ENCODE assay signal across 8 cellular contexts in the genomic region with DNA sequence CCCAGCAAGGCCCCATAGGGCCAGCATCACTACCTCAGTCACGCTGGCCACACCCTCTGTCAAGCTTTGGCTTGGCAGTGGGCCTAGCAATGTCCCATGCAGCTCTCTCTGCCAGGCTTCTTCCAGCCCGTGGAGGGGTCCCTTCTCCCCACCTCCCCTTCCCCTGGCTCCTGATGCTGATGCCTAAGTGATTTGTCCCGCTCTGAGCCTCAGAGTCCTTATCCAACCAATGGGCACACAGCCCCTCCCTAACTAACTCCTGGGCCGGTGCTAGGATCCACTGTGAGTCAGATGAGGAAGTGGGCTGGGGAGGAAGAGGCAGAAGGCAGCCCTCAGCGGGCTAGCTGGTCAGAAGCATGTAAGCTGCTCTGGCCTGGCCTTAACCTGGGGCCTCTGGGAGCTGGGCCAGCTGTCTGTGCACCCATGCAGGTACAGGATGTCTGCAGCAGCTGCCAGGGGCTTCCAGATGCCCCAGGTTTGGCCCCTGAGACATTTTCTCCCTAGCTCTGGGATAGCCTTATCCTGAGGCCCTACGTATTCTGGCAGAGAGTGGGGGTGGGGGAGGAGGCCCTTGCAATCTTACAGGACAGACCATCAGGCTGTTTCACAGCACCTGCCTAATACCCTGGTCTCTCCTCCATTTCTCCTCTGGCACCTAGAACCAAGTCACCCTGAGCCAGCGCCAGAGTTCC. TPM values are rescaled to one million over a fixed set of nuclear protein-coding genes. Genes with fewer than 3 reads are reported as not detected.
A peak's percentile ranks its signal among the peaks of the same experiment; 100 is the strongest.
DNase-seq lines count a peak whose midpoint lies in the region; ATAC-seq and TF ChIP-seq lines count a peak whose summit lies in the region.

No MANE protein-coding gene starts in this region.

- TF ChIP-seq EP300 in transverse colon (IDR thresholded peaks at IDR 0.05; ENCODE audit: low read depth), result no peak

- POLR2A ChIA-PET in A673 (lab: Charles Lee; ENCODE audit: low non-redundant PET), result no interaction called here

- DNase-seq in A673 (ENCODE audit: low spot score) (no peak), GM13976 (ENCODE audit: low spot score) (peak; percentile 48), RKO (ENCODE audit: low spot score) (peak; percentile 87), medulla oblongata (ENCODE audit: extremely low spot score) (peak; percentile 77), transverse colon (peak; percentile 72)
- DNase-seq in activated CD4-positive, CD25-positive, alpha-beta regulatory T cell treated with anti-CD3 and anti-CD28 coated beads, Interleukin-2, amount 50 U/mL, for 72 hours, result no peak

- ATAC-seq in HG03066 (IDR thresholded peaks at IDR 0.05; ENCODE audit: low read depth, unreplicated experiment), result peak; percentile 64

- H3K36me3 ChIP-seq in A673 (ENCODE audit: insufficient read depth, low read length, poor library complexity, severe bottlenecking) (no peaks in the 10 kb centered on the region), duodenal mucosa (ENCODE audit: control insufficient read depth in 1 of 2, insufficient read depth in 2 of 2, low read length in 2 of 2) (peaks cover under 1 to 10% of the 10 kb centered on the region in 2 donors), transverse colon (no peaks in the 10 kb centered on the region)

- CTCF ChIA-PET in A673 (lab: Charles Lee), result no interaction called here

- H3K9me3 ChIP-seq in A673 (ENCODE audit: low read depth, low read length, poor library complexity, severe bottlenecking) (no peaks in the 10 kb centered on the region), duodenal mucosa (ENCODE audit: control insufficient read depth in 1 of 2, low read length in 2 of 2) (no peaks in the 10 kb centered on the region), transverse colon (no peaks in the 10 kb centered on the region)

- peak overlapping the region; percentile 58 for H3K4me3 ChIP-seq in A673 (ENCODE audit: low read depth, low read length, poor library complexity, severe bottlenecking)
- peak overlapping the region; percentile 67 to 73 for H3K4me3 ChIP-seq in duodenal mucosa (ENCODE audit: low read depth in 1 of 2, low read length in 2 of 2)
- peak overlapping the region in 3 of 4 donors; percentile 9 to 69 (median 67) for H3K4me3 ChIP-seq in transverse colon

- H3K4me1 ChIP-seq in A673 (ENCODE audit: insufficient read depth, low read length, poor library complexity, severe bottlenecking), result no peaks in the 10 kb centered on the region
- peaks cover 19 to 26% of the 10 kb centered on the region in 2 donors for H3K4me1 ChIP-seq in duodenal mucosa (ENCODE audit: control insufficient read depth in 1 of 2, insufficient read depth in 2 of 2, low read length in 2 of 2)
- peaks cover 16 to 38% (median 27%) of the 10 kb centered on the region in 4 donors for H3K4me1 ChIP-seq in transverse colon

- TF ChIP-seq CTCF in A673 (conservative IDR thresholded peaks at IDR 0.05; ENCODE audit: low read depth, low read length) (no peak), GM13976 (IDR thresholded peaks at IDR 0.05; ENCODE audit: borderline replicate concordance, control extremely low read depth, extremely low read depth, insufficient read depth, missing control alignments) (no peak), transverse colon (IDR thresholded peaks at IDR 0.05) (no peak)

- WGBS in transverse colon (ENCODE audit: low coverage in 1 of 2), 2 donors, result 20% methylated on average over 6 of the region's 7 CpGs; no CpG with 5 or more reads in 1 of the 2 donors

- H3K27me3 ChIP-seq in A673 (replicated peaks; ENCODE audit: insufficient read depth, low read depth, low read length, poor library complexity) (no peaks in the 10 kb centered on the region), duodenal mucosa (ENCODE audit: control insufficient read depth in 1 of 2, insufficient read depth in 2 of 2, low read length in 2 of 2) (no peaks in the 10 kb centered on the region), transverse colon (no peaks in the 10 kb centered on the region)

- intact Hi-C loops in A673 (cut with micrococcal nuclease; ENCODE audit: unreplicated experiment) (no loop called here), transverse colon (cut with DNase I; ENCODE audit: low total_unique reads) (loop anchor here (5.0 kb wide), 1 partner anchor 95 kb away; no protein-coding TSS in a partner anchor)

- in situ Hi-C loops in GM13976 (cut with MboI; ENCODE audit: low sequenced_read_pairs, unreplicated experiment), result no loop called here
- in situ Hi-C loops in transverse colon (cut with MboI; ENCODE audit: low pct_ligation_motif_present in 1 of 4, low pct_unique_long_range_greater_than_20kb in 1 of 4, low sequenced_read_pairs in 3 of 4), result loop anchor here in 2 of 4 donors (10.0 kb wide), 1 partner anchor 92 kb away; no protein-coding TSS in a partner anchor

- no peak overlapping the region for H3K27ac ChIP-seq in A673 (ENCODE audit: low read depth, low read length, poor library complexity, severe bottlenecking)
- peak overlapping the region; percentile 43 for H3K27ac ChIP-seq in duodenal mucosa (ENCODE audit: low read depth, low read length)
- H3K27ac ChIP-seq in transverse colon, result peak overlapping the region; percentile 85 to 95 (median 90)

- no TSS peak for BruUV-seq in A673 (replicated peaks; lab: Mats Ljungman, UMichigan)

- peak overlapping the region; percentile 52 for H3K9ac ChIP-seq in duodenal mucosa (ENCODE audit: low read depth in 1 of 2, low read length in 2 of 2)

- peak; percentile 68 for TF ChIP-seq POLR2A in transverse colon (IDR thresholded peaks at IDR 0.05)

RNA-seq across cellular contexts. Expression of a gene that starts 0.7 kb away (rescaled TPM):
- total RNA-seq in A673 (2021) (4.4 and 4.5 TPM in 2 replicates), transverse colon (10 to 100 TPM in 3 of 4 donors, 1 to 10 TPM in 1; 10.0 to 44.1 (median 19.7) TPM)

RNA-seq across cellular contexts. Expression of a gene that starts 32.6 kb away (rescaled TPM):
- not detected in 2 replicates for total RNA-seq in A673 (2021)
- total RNA-seq in transverse colon, result under 1 TPM in 1 of 4 donors, not detected in 3; 0.27 TPM

RNA-seq across cellular contexts. Expression of a gene that starts 49.8 kb away (rescaled TPM):
- total RNA-seq in A673 (2021), result not detected in 2 replicates
- under 1 TPM in 1 of 4 donors, not detected in 3; 0.27 TPM for total RNA-seq in transverse colon

RNA-seq across cellular contexts. Expression of a gene that starts 52.3 kb away (rescaled TPM):
- total RNA-seq in A673 (2021) (44.8 and 53.1 TPM in 2 replicates), transverse colon (100 to 1,000 TPM in 3 of 4 donors, 10 to 100 TPM in 1; 96.3 to 172 (median 133) TPM)

Comparison
In these comparisons a context has a peak if more than half of its experiments do, and no peak if none do; other contexts are left out.
1. DNase-seq: peak in GM13976 (single experiment), RKO (single experiment), medulla oblongata (single experiment) and transverse colon (single experiment); none in A673 (single experiment) and activated CD4-positive, CD25-positive, alpha-beta regulatory T cell treated with anti-CD3 and anti-CD28 coated beads, Interleukin-2, amount 50 U/mL, for 72 hours (single experiment).
2. Peak in every context shown above with its lines, with median percentiles within 50 percentile points of each other: H3K4me3 ChIP-seq.